In the genomic region with DNA sequence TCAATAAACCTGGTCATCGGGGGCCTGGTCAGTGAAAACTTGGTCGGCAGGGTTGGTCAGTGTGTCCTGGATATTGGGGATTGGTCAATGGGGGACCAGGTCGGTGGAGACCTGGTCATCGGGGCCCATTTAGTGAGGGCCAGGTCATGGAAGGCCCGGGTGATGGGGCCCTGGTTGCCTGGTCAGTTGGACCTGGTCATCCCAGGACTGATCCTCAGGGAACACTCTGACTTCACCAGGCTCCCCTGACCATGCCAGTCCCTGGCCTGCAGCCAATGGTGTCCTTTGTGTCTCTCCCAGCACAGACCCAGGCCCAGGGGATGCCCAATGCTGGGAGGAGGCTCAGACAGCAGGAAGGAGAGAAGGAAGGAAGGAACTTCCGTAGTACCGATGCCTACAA, we compare ENCODE assay signal across 24 cellular contexts.
"Had no signal": no experiment of that assay in that cellular context is flagged by ENCODE, and none has a peak within 500 bp of the region (broad histone marks: within the 10 kb centered on the region; RNA-seq: fewer than 3 reads in every experiment).

No MANE protein-coding gene starts in this region.

- H3K9me3 ChIP-seq: breast epithelium, SJCRH30 had no signal

- ATAC-seq: activated CD4-positive, CD25-positive, alpha-beta regulatory T cell treated with anti-CD3 and anti-CD28 coated beads, Interleukin-2, amount 50 U/mL, for 24 hours; activated CD8-positive, alpha-beta T cell treated with anti-CD3 and anti-CD28 coated beads for 36 hours; K562; Right ventricle myocardium inferior had no signal

- H3K4me1 ChIP-seq: breast epithelium, SJCRH30 had no signal

- DNase-seq: activated CD4-positive, alpha-beta T cell treated with anti-CD3 and anti-CD28 coated beads for 4 hours; activated CD8-positive, alpha-beta T cell treated with anti-CD3 and anti-CD28 coated beads for 36 hours; activated effector memory CD4-positive, alpha-beta T cell treated with Interleukin-2 at 50 U/mL for 16 hours; activated naive CD4-positive, alpha-beta T cell; activated T-cell treated with anti-CD3 and anti-CD28 coated beads, Interleukin-2, amount 50 U/mL, for 24 hours; caudate nucleus; Kasumi-1; NCI-H1048; NCI-H146; NCI-H1930; NCI-H2107; NCI-H2171 treated with DMSO at 0.1 percent for 48 hours; NCI-H226; NCI-H510A; NCI-H526 treated with DMSO at 0.1 percent for 48 hours; NCI-H82; SJCRH30 had no signal

- H3K27ac ChIP-seq: breast epithelium, SJCRH30 had no signal

- H3K27me3 ChIP-seq: breast epithelium had no signal

- H3K9me3 Mint-ChIP-seq: activated CD8-positive, alpha-beta T cell treated with anti-CD3 and anti-CD28 coated beads for 36 hours; activated naive CD4-positive, alpha-beta T cell treated with anti-CD3 and anti-CD28 coated beads, Interleukin-2, amount 50 U/mL, for 24 hours; activated T-cell treated with anti-CD3 and anti-CD28 coated beads, Interleukin-2, amount 50 U/mL, for 24 hours; activated T-helper 1 cell treated with anti-CD3 and anti-CD28 coated beads, Interleukin-12 subunit alpha, Interleukin-12 subunit beta, Interleukin-2, Interleukin-4 antibody, amounts not matched to agents 30 ng/mL and 10 ng/mL and 1 ng/mL, durations not matched to agents 14 hours and 24 hours and 36 hours; T-helper 1 cell treated with Interleukin-12 subunit alpha and Interleukin-12 subunit beta and Interleukin-4 antibody, amounts not matched to agents 30 μg/mL and 1 μg/mL, for 36 hours had no signal

- H3K4me3 Mint-ChIP-seq: activated CD8-positive, alpha-beta T cell treated with anti-CD3 and anti-CD28 coated beads for 36 hours; activated naive CD4-positive, alpha-beta T cell treated with anti-CD3 and anti-CD28 coated beads, Interleukin-2, amount 50 U/mL, for 24 hours; activated T-cell treated with anti-CD3 and anti-CD28 coated beads, Interleukin-2, amount 50 U/mL, for 24 hours; activated T-helper 1 cell treated with anti-CD3 and anti-CD28 coated beads, Interleukin-12 subunit alpha, Interleukin-12 subunit beta, Interleukin-2, Interleukin-4 antibody, amounts not matched to agents 30 ng/mL and 10 ng/mL and 1 ng/mL, durations not matched to agents 14 hours and 24 hours and 36 hours; T-helper 1 cell treated with Interleukin-12 subunit alpha and Interleukin-12 subunit beta and Interleukin-4 antibody, amounts not matched to agents 30 μg/mL and 1 μg/mL, for 36 hours had no signal

- H3K4me1 Mint-ChIP-seq: activated naive CD4-positive, alpha-beta T cell treated with anti-CD3 and anti-CD28 coated beads, Interleukin-2, amount 50 U/mL, for 24 hours had no signal

- H3K4me3 ChIP-seq: breast epithelium, K562, SJCRH30 had no signal

- H3K27me3 Mint-ChIP-seq: activated CD8-positive, alpha-beta T cell treated with anti-CD3 and anti-CD28 coated beads for 36 hours; activated naive CD4-positive, alpha-beta T cell treated with anti-CD3 and anti-CD28 coated beads, Interleukin-2, amount 50 U/mL, for 24 hours; activated T-cell treated with anti-CD3 and anti-CD28 coated beads, Interleukin-2, amount 50 U/mL, for 24 hours had no signal

- H3K36me3 Mint-ChIP-seq: activated naive CD4-positive, alpha-beta T cell treated with anti-CD3 and anti-CD28 coated beads, Interleukin-2, amount 50 U/mL, for 24 hours had no signal

- H3K36me3 ChIP-seq: breast epithelium, SJCRH30 had no signal

- H3K27ac Mint-ChIP-seq: activated CD8-positive, alpha-beta T cell treated with anti-CD3 and anti-CD28 coated beads for 36 hours; activated naive CD4-positive, alpha-beta T cell treated with anti-CD3 and anti-CD28 coated beads, Interleukin-2, amount 50 U/mL, for 24 hours; activated T-cell treated with anti-CD3 and anti-CD28 coated beads, Interleukin-2, amount 50 U/mL, for 24 hours; activated T-helper 1 cell treated with anti-CD3 and anti-CD28 coated beads, Interleukin-12 subunit alpha, Interleukin-12 subunit beta, Interleukin-2, Interleukin-4 antibody, amounts not matched to agents 30 ng/mL and 10 ng/mL and 1 ng/mL, durations not matched to agents 14 hours and 24 hours and 36 hours; T-helper 1 cell treated with Interleukin-12 subunit alpha and Interleukin-12 subunit beta and Interleukin-4 antibody, amounts not matched to agents 30 μg/mL and 1 μg/mL, for 36 hours had no signal
